Comparison of ENCODE assay signal across 24 cellular contexts in the genomic region with DNA sequence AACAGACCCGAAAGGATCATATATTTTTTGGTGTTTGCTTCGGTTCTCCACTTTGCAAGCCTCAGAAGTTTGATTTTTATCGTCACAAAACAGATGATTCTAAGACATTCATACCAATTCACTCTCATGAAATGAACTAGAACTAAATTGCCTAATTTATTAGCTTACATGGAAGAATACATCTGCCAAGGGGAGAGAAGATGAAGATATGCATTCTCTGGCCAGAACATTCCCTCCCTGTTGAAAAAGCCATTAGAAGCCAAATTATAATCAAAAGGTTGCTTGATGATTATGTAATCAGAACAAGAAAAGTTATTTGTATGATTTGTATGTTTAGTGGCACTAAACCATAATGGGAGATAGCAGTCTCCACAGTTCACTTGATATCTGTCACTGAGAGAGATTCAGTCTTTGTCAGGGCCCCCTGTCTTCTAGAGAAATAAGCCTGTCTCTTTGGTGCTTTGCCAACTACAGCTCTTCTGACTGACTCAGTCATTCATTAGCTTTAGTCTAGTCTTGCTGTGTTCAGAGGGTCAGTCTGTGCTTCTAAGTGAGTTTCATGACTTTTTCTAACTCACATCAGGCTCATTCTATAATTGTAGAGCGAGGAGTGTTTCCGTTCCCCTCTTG.
DNase-seq lines count a peak whose midpoint lies in the region; ATAC-seq and TF ChIP-seq lines count a peak whose summit lies in the region.
"Had no signal": no experiment of that assay in that cellular context is flagged by ENCODE, and none has a peak within 500 bp of the region (broad histone marks: within the 10 kb centered on the region; RNA-seq: fewer than 3 reads in every experiment).

No MANE protein-coding gene starts in this region.

- H3K4me3 Mint-ChIP-seq in activated CD8-positive, alpha-beta T cell treated with anti-CD3 and anti-CD28 coated beads, Interleukin-2, amount 10 ng/mL, durations not matched to agents 7 days and 5 days: no peak overlapping the region
- H3K4me3 Mint-ChIP-seq: activated T-helper 17 cell treated with anti-CD3 and anti-CD28 coated beads, Interleukin-2, amount 50 U/mL, for 72 hours; CD4-positive, CD25-positive, alpha-beta regulatory T cell; stimulated activated naive B cell treated with anti-CD40 and anti-IgM and Interleukin-4, amounts not matched to agents 10 μg/mL and 1 μg/mL and 100 μg/mL, for 72 hours had no signal

- CTCF ChIA-PET in activated CD8-positive, alpha-beta T cell treated with anti-CD3 and anti-CD28 coated beads, Interleukin-2, amount 10 ng/mL, durations not matched to agents 7 days and 5 days (lab: Charles Lee): no interaction called here

- H3K36me3 Mint-ChIP-seq in activated CD8-positive, alpha-beta T cell treated with anti-CD3 and anti-CD28 coated beads, Interleukin-2, amount 10 ng/mL, durations not matched to agents 7 days and 5 days (ENCODE audit: low read depth): no peaks in the 10 kb centered on the region
- H3K36me3 Mint-ChIP-seq: activated naive CD4-positive, alpha-beta T cell treated with anti-CD3 and anti-CD28 coated beads, Interleukin-2, amount 50 U/mL, for 72 hours; CD4-positive, CD25-positive, alpha-beta regulatory T cell; stimulated activated naive B cell treated with anti-CD40 and anti-IgM and Interleukin-4, amounts not matched to agents 10 μg/mL and 1 μg/mL and 100 μg/mL, for 72 hours had no signal

- H3K4me1 Mint-ChIP-seq in activated CD8-positive, alpha-beta T cell treated with anti-CD3 and anti-CD28 coated beads, Interleukin-2, amount 10 ng/mL, durations not matched to agents 7 days and 5 days (ENCODE audit: low read depth): no peaks in the 10 kb centered on the region
- H3K4me1 Mint-ChIP-seq: activated T-helper 17 cell treated with anti-CD3 and anti-CD28 coated beads, Interleukin-2, amount 50 U/mL, for 72 hours; CD4-positive, CD25-positive, alpha-beta regulatory T cell; stimulated activated naive B cell treated with anti-CD40 and anti-IgM and Interleukin-4, amounts not matched to agents 10 μg/mL and 1 μg/mL and 100 μg/mL, for 72 hours had no signal

- peak; percentile 87 for ATAC-seq in omental fat pad (ENCODE audit: low FRiP score)
- no peak for ATAC-seq in activated CD8-positive, alpha-beta T cell treated with anti-CD3 and anti-CD28 coated beads, Interleukin-2, amount 10 ng/mL, durations not matched to agents 7 days and 5 days
- ATAC-seq: activated naive CD4-positive, alpha-beta T cell treated with anti-CD3 and anti-CD28 coated beads, Interleukin-2, amount 50 U/mL, for 72 hours; activated T-helper 17 cell treated with anti-CD3 and anti-CD28 coated beads, Interleukin-2, amount 50 U/mL, for 72 hours; esophagus mucosa; lower lobe of right lung; stimulated activated naive B cell treated with anti-CD40 and anti-IgM and Interleukin-4, amounts not matched to agents 10 μg/mL and 1 μg/mL and 100 μg/mL, for 72 hours had no signal

- no peaks in the 10 kb centered on the region for H3K27me3 Mint-ChIP-seq in activated CD8-positive, alpha-beta T cell treated with anti-CD3 and anti-CD28 coated beads, Interleukin-2, amount 10 ng/mL, durations not matched to agents 7 days and 5 days (ENCODE audit: low read depth)
- H3K27me3 Mint-ChIP-seq: activated T-helper 17 cell treated with anti-CD3 and anti-CD28 coated beads, Interleukin-2, amount 50 U/mL, for 72 hours; CD4-positive, CD25-positive, alpha-beta regulatory T cell; stimulated activated naive B cell treated with anti-CD40 and anti-IgM and Interleukin-4, amounts not matched to agents 10 μg/mL and 1 μg/mL and 100 μg/mL, for 72 hours had no signal

- no peak overlapping the region for H3K27ac Mint-ChIP-seq in activated CD8-positive, alpha-beta T cell treated with anti-CD3 and anti-CD28 coated beads, Interleukin-2, amount 10 ng/mL, durations not matched to agents 7 days and 5 days
- H3K27ac Mint-ChIP-seq: activated naive CD4-positive, alpha-beta T cell treated with anti-CD3 and anti-CD28 coated beads, Interleukin-2, amount 50 U/mL, for 72 hours; activated T-helper 17 cell treated with anti-CD3 and anti-CD28 coated beads, Interleukin-2, amount 50 U/mL, for 72 hours; CD4-positive, CD25-positive, alpha-beta regulatory T cell; stimulated activated naive B cell treated with anti-CD40 and anti-IgM and Interleukin-4, amounts not matched to agents 10 μg/mL and 1 μg/mL and 100 μg/mL, for 72 hours had no signal

- in situ Hi-C loops in brain microvascular endothelial cell (cut with HindIII; ENCODE audit: low pct_ligation_motif_present, low sequenced_read_pairs): no loop called here

- H3K27ac ChIP-seq in brain microvascular endothelial cell: no peak overlapping the region
- H3K27ac ChIP-seq: lower lobe of right lung, neutrophil, uterus, VCaP had no signal

- DNase-seq in NCI-H345 (lab: John Stamatoyannopoulos, UW): peak; percentile 32
- no peak for DNase-seq in NCI-H345 treated with DMSO at 0.1 percent for 48 hours (lab: John Stamatoyannopoulos, UW; ENCODE audit: unreplicated experiment)
- peak; percentile 55 for DNase-seq in NCI-H446 treated with DMSO at 0.1 percent for 48 hours (lab: John Stamatoyannopoulos, UW)
- peak; percentile 35 for DNase-seq in brain microvascular endothelial cell
- DNase-seq in omental fat pad (ENCODE audit: low spot score): no peak
- no peak for DNase-seq in GM19238 (ENCODE audit: insufficient read length, low spot score)
- DNase-seq in DMS79 treated with DMSO at 0.1 percent for 48 hours (lab: John Stamatoyannopoulos, UW): no peak
- no peak for DNase-seq in activated CD8-positive, alpha-beta T cell treated with anti-CD3 and anti-CD28 coated beads, Interleukin-2, amount 10 ng/mL, durations not matched to agents 7 days and 5 days
- DNase-seq: activated CD8-positive, alpha-beta memory T cell treated with anti-CD3 and anti-CD28 coated beads, Interleukin-2, amount 50 U/mL, for 4 hours; CD4-positive, CD25-positive, alpha-beta regulatory T cell; cerebellar nuclear complex; effector CD4-positive, alpha-beta T cell; KBM-7; lower lobe of right lung; NCI-H187 treated with DMSO at 0.1 percent for 48 hours; NCI-H526 treated with DMSO at 0.1 percent for 48 hours; small intestine; stimulated activated naive B cell treated with anti-CD40 and anti-IgM and Interleukin-4, amounts not matched to agents 10 μg/mL and 1 μg/mL and 100 μg/mL, for 72 hours; uterus had no signal

- no peaks in the 10 kb centered on the region for H3K36me3 ChIP-seq in brain microvascular endothelial cell (replicated peaks)
- H3K36me3 ChIP-seq: lower lobe of right lung, neutrophil, uterus had no signal

- POLR2A ChIA-PET in activated CD8-positive, alpha-beta T cell treated with anti-CD3 and anti-CD28 coated beads, Interleukin-2, amount 10 ng/mL, durations not matched to agents 7 days and 5 days (lab: Charles Lee): no interaction called here

- H3K9me3 Mint-ChIP-seq in activated CD8-positive, alpha-beta T cell treated with anti-CD3 and anti-CD28 coated beads, Interleukin-2, amount 10 ng/mL, durations not matched to agents 7 days and 5 days (ENCODE audit: insufficient read depth): no peaks in the 10 kb centered on the region

- no peaks in the 10 kb centered on the region for H3K27me3 ChIP-seq in brain microvascular endothelial cell (replicated peaks)
- H3K27me3 ChIP-seq: neutrophil, uterus had no signal

- TF ChIP-seq CTCF in brain microvascular endothelial cell (IDR thresholded peaks at IDR 0.05; ENCODE audit: low read depth, low read length, missing control alignments) (no peak), omental fat pad (IDR thresholded peaks at IDR 0.05) (no peak)

- H3K4me3 ChIP-seq in brain microvascular endothelial cell (ENCODE audit: low read depth, low read length): no peak overlapping the region
- H3K4me3 ChIP-seq: lower lobe of right lung, uterus had no signal

Comparison
In these comparisons a context has a peak if more than half of its experiments do, and no peak if none do; other contexts are left out.
1. DNase-seq: peak in NCI-H345 (single experiment), NCI-H446 treated with DMSO at 0.1 percent for 48 hours (single experiment) and brain microvascular endothelial cell (single experiment); none in NCI-H345 treated with DMSO at 0.1 percent for 48 hours (single experiment), omental fat pad (single experiment), GM19238 (single experiment), DMS79 treated with DMSO at 0.1 percent for 48 hours (single experiment) and activated CD8-positive, alpha-beta T cell treated with anti-CD3 and anti-CD28 coated beads, Interleukin-2, amount 10 ng/mL, durations not matched to agents 7 days and 5 days (single experiment).